Comparison of ENCODE assay signal across 8 cellular contexts in the genomic region with DNA sequence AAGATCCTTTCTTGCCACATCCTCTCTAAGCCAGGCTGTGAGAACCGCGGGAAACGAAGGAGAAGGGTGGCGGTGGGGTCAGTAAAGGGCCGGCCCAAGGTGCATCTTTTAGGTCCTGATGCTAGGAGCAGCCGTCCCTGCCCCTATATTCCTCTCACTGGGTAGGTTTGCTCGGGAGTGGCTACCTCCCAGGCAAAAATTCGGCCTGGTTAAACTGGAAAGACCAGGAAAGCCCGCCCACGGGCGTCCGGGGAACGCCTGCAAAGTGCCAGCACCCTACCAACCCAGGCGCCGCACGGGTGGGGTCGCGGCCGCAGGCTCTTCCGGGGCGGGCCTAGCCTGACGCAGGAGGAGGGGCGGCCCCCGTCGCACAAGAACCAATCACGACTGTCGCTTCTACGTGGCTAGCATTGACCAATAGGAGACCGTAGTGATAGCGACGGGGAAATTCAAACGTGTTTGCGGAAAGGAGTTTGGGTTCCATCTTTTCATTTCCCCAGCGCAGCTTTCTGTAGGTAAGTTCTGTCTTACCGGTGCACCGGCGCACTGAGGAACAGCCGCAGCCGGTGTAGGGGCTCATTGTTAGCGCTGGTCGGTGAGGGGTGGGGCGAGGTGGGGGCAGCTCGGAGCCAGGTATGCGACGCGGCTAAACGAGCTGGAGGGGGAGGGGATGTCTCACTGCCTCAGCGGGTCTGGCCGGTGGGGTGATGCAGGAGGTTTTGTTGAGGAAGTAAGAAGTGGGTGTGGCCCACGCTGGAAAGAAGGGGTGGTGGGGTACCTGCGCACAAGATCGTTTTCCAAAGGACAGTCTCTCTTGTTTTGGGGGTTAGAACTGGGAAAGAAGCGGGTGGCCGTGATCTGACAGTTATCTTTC. TPM values are rescaled to one million over a fixed set of nuclear protein-coding genes. Genes with fewer than 3 reads are reported as not detected.
DNase-seq lines count a peak whose midpoint lies in the region; ATAC-seq and TF ChIP-seq lines count a peak whose summit lies in the region.

A gene (plus strand): TSS at position 451 of the 874 bp plus-strand sequence. CDS start 1,195 bp downstream, outside the sequence.

- peak within 1 kb of the TSS; percentile 95 for H3K4me3 Mint-ChIP-seq in activated T-cell treated with anti-CD3 and anti-CD28 coated beads, Interleukin-2, amount 50 U/mL, for 24 hours

- peaks cover 32% of the 10 kb centered on the region for H3K36me3 Mint-ChIP-seq in activated T-cell treated with anti-CD3 and anti-CD28 coated beads, Interleukin-2, amount 50 U/mL, for 24 hours (ENCODE audit: low read depth)

- H3K9ac ChIP-seq in mucosa of stomach (ENCODE audit: low read length): peak within 1 kb of the TSS; percentile 79

- in situ Hi-C loops in KBM-7 (cut with MboI; ENCODE audit: low pct_unique_long_range_greater_than_20kb, low sequenced_read_pairs): no loop called here

- no peaks in the 10 kb centered on the region for H3K9me3 ChIP-seq in esophagus (ENCODE audit: control insufficient read depth in 2 of 2, insufficient read depth in 1 of 2, low read depth in 1 of 2, low read length in 1 of 2)
- no peaks in the 10 kb centered on the region for H3K9me3 ChIP-seq in mucosa of stomach (ENCODE audit: control insufficient read depth, low read length)

- peak within 1 kb of the TSS; percentile 67 to 80 for H3K4me3 ChIP-seq in esophagus (ENCODE audit: low read depth in 1 of 2, low read length in 2 of 2)
- H3K4me3 ChIP-seq in mucosa of stomach (ENCODE audit: low read length): peak within 1 kb of the TSS; percentile 77

- H3K36me3 ChIP-seq in esophagus (ENCODE audit: control insufficient read depth in 2 of 2, insufficient read depth in 2 of 2, low read length in 1 of 2) (no peaks in the 10 kb centered on the region), mucosa of stomach (ENCODE audit: control insufficient read depth, insufficient read depth, low read length) (no peaks in the 10 kb centered on the region)

- H3K4me1 ChIP-seq in esophagus (ENCODE audit: control insufficient read depth in 2 of 2, insufficient read depth in 2 of 2, low read length in 1 of 2) (peaks cover 0 to 2% of the 10 kb centered on the region in 2 donors), mucosa of stomach (ENCODE audit: control insufficient read depth, insufficient read depth, low read length) (peaks cover 14% of the 10 kb centered on the region)

- H3K9me3 Mint-ChIP-seq in activated T-cell treated with anti-CD3 and anti-CD28 coated beads, Interleukin-2, amount 50 U/mL, for 24 hours: no peaks in the 10 kb centered on the region

- peaks cover 22% of the 10 kb centered on the region for H3K4me1 Mint-ChIP-seq in activated T-cell treated with anti-CD3 and anti-CD28 coated beads, Interleukin-2, amount 50 U/mL, for 24 hours (ENCODE audit: low read depth)

- ATAC-seq in GM21717 (IDR thresholded peaks at IDR 0.05; ENCODE audit: unreplicated experiment): peak; percentile 100

- H3K27me3 ChIP-seq in esophagus (ENCODE audit: control insufficient read depth in 1 of 2, insufficient read depth in 2 of 2, low read length in 2 of 2): no peaks in the 10 kb centered on the region
- no peaks in the 10 kb centered on the region for H3K27me3 ChIP-seq in mucosa of stomach (ENCODE audit: control insufficient read depth, insufficient read depth, low read length)

- DNase-seq in DMS153 (lab: John Stamatoyannopoulos, UW) (peak; percentile 97), KBM-7 (peak; percentile 96)
- DNase-seq in activated T-cell treated with anti-CD3 and anti-CD28 coated beads, Interleukin-2, amount 50 U/mL, for 24 hours: peak; percentile 91
- DNase-seq in stimulated activated CD8-positive, alpha-beta memory T cell treated with anti-CD3 and anti-CD28 coated beads, Interleukin-7, amount 100 ng/mL, for 1 hour (ENCODE audit: low read depth in 2 of 2): peak; percentile 75

- peak within 1 kb of the TSS; percentile 93 to 98 for H3K27ac ChIP-seq in esophagus (ENCODE audit: low read depth in 2 of 2, low read length in 1 of 2)

- 0 to 1% methylated on average over 54 of the region's 54 CpGs for WGBS in esophagus, 2 donors

- peak within 1 kb of the TSS; percentile 94 for H3K27ac Mint-ChIP-seq in activated T-cell treated with anti-CD3 and anti-CD28 coated beads, Interleukin-2, amount 50 U/mL, for 24 hours

- H3K27me3 Mint-ChIP-seq in activated T-cell treated with anti-CD3 and anti-CD28 coated beads, Interleukin-2, amount 50 U/mL, for 24 hours: no peaks in the 10 kb centered on the region

TF ChIP-seq in PFSK-1, 5 proteins besides CTCF, POLR2A, EP300 and RAD21:
- TF ChIP-seq SIN3A (IDR thresholded peaks at IDR 0.05; ENCODE audit: borderline replicate concordance, insufficient read depth, low read length) (0 out of 2 replicates have a peak, but pooled peaks have one; percentile 7), TAF1 (IDR thresholded peaks at IDR 0.05; ENCODE audit: borderline replicate concordance, insufficient read depth, low read length) (no peak), FOXP2 (optimal IDR thresholded peaks at IDR 0.05; ENCODE audit: borderline replicate concordance, extremely low read depth, extremely low read length, insufficient read depth) (no peak), POLR2AphosphoS5 (IDR thresholded peaks at IDR 0.05; ENCODE audit: low read depth, low read length) (peak; percentile 80)
- TF ChIP-seq, protein P1, sequence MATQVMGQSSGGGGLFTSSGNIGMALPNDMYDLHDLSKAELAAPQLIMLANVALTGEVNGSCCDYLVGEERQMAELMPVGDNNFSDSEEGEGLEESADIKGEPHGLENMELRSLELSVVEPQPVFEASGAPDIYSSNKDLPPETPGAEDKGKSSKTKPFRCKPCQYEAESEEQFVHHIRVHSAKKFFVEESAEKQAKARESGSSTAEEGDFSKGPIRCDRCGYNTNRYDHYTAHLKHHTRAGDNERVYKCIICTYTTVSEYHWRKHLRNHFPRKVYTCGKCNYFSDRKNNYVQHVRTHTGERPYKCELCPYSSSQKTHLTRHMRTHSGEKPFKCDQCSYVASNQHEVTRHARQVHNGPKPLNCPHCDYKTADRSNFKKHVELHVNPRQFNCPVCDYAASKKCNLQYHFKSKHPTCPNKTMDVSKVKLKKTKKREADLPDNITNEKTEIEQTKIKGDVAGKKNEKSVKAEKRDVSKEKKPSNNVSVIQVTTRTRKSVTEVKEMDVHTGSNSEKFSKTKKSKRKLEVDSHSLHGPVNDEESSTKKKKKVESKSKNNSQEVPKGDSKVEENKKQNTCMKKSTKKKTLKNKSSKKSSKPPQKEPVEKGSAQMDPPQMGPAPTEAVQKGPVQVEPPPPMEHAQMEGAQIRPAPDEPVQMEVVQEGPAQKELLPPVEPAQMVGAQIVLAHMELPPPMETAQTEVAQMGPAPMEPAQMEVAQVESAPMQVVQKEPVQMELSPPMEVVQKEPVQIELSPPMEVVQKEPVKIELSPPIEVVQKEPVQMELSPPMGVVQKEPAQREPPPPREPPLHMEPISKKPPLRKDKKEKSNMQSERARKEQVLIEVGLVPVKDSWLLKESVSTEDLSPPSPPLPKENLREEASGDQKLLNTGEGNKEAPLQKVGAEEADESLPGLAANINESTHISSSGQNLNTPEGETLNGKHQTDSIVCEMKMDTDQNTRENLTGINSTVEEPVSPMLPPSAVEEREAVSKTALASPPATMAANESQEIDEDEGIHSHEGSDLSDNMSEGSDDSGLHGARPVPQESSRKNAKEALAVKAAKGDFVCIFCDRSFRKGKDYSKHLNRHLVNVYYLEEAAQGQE (IDR thresholded peaks at IDR 0.05; ENCODE audit: insufficient read depth in 1 of 2, low read depth in 2 of 2, low read length in 2 of 2): no peak

RNA-seq across cellular contexts. Expression of the gene that starts here (rescaled TPM):
- 4.8 TPM for polyA plus RNA-seq in PFSK-1 (2012; ENCODE audit: insufficient read length, low read depth)
- polyA plus RNA-seq in esophagus: 1 to 10 TPM; 3.6 to 5.6 TPM

Comparison
In these comparisons a context has a peak if more than half of its experiments do, and no peak if none do; other contexts are left out.
1. Peak in every context shown above with its lines: DNase-seq, ATAC-seq, H3K4me3 ChIP-seq and H3K27ac ChIP-seq.